15 cellular contexts compared by ENCODE assay signal in genomic region chr5:1346627-1347440, GRCh38. TPM values are rescaled to one million over a fixed set of nuclear protein-coding genes. Genes with fewer than 3 reads are reported as not detected.
DNase-seq lines count a peak whose midpoint lies in the region; ATAC-seq and TF ChIP-seq lines count a peak whose summit lies in the region.
"Had no signal": no experiment of that assay in that cellular context is flagged by ENCODE, and none has a peak within 500 bp of the region (broad histone marks: within the 10 kb centered on the region; RNA-seq: fewer than 3 reads in every experiment).

No MANE protein-coding gene starts in this region.

- intact Hi-C loops in CD8-positive, alpha-beta T cell (cut with DNase I, micrococcal nuclease) = loop anchor here in 1 of 2 experiments (5.0 to 10.0 kb wide), 4 partner anchors 90 to 732 kb away; partner anchors contain the start of genes CEP72 and MRPL36
- intact Hi-C loops in activated T-helper 1 cell treated with anti-CD3 and anti-CD28 coated beads, Interleukin-12 subunit alpha, Interleukin-12 subunit beta, Interleukin-2, Interleukin-4 antibody, amounts not matched to agents 30 ng/mL and 10 ng/mL and 1 ng/mL, durations not matched to agents 14 hours and 24 hours and 36 hours (cut with micrococcal nuclease) = loop anchor here (10.0 kb wide), 1 partner anchor 448 kb away; the partner anchor contains the start of gene MRPL36

- no peaks in the 10 kb centered on the region for H3K27me3 Mint-ChIP-seq in CD8-positive, alpha-beta T cell (ENCODE audit: low read depth)
- no peaks in the 10 kb centered on the region for H3K27me3 Mint-ChIP-seq in activated T-helper 1 cell treated with anti-CD3 and anti-CD28 coated beads, Interleukin-12 subunit alpha, Interleukin-12 subunit beta, Interleukin-2, Interleukin-4 antibody, amounts not matched to agents 30 ng/mL and 10 ng/mL and 1 ng/mL, durations not matched to agents 14 hours and 24 hours and 36 hours (ENCODE audit: insufficient read depth)
- no peaks in the 10 kb centered on the region for H3K27me3 Mint-ChIP-seq in naive B cell

- no peak for DNase-seq in CD8-positive, alpha-beta T cell
- no peak for DNase-seq in activated T-helper 1 cell treated with anti-CD3 and anti-CD28 coated beads, Interleukin-12 subunit alpha, Interleukin-12 subunit beta, Interleukin-2, Interleukin-4 antibody, amounts not matched to agents 30 ng/mL and 10 ng/mL and 1 ng/mL, durations not matched to agents 14 hours and 24 hours and 36 hours (ENCODE audit: low spot score)
- DNase-seq in naive B cell = no peak
- DNase-seq in HCEC 1CT = no peak
- no peak for DNase-seq in HK-2 (ENCODE audit: unreplicated experiment)
- DNase-seq: activated effector memory CD4-positive, alpha-beta T cell treated with Interleukin-2 at 50 U/mL for 16 hours; BE2C; gastrocnemius medialis; NCI-H226; upper lobe of right lung had no signal

- H2AFZ ChIP-seq in ACC112 (ENCODE audit: low read length, unreplicated experiment) = no peak overlapping the region

- CTCF ChIA-PET in CD8-positive, alpha-beta T cell (lab: Charles Lee) = interaction anchor here (1.0 to 2.6 kb wide), 4 partner anchors 33 to 298 kb away, joined by 3 to 11 read pairs (median 4); no protein-coding TSS in a partner anchor

- H3K27ac Mint-ChIP-seq in CD8-positive, alpha-beta T cell = no peak overlapping the region
- H3K27ac Mint-ChIP-seq in activated T-helper 1 cell treated with anti-CD3 and anti-CD28 coated beads, Interleukin-12 subunit alpha, Interleukin-12 subunit beta, Interleukin-2, Interleukin-4 antibody, amounts not matched to agents 30 ng/mL and 10 ng/mL and 1 ng/mL, durations not matched to agents 14 hours and 24 hours and 36 hours = peak overlapping the region; percentile 44
- H3K27ac Mint-ChIP-seq in naive B cell = peak overlapping the region in 3 of 6 donors; percentile 28 to 89 (median 44)

- peaks cover 6% of the 10 kb centered on the region; the same call in 1 of the 2 replicates for H3K36me3 ChIP-seq in ACC112 (ENCODE audit: insufficient read depth, low read length)
- H3K36me3 ChIP-seq in CD8-positive, alpha-beta T cell (ENCODE audit: insufficient read depth, low read length) = peaks cover 5% of the 10 kb centered on the region

- no peak for ATAC-seq in CD8-positive, alpha-beta T cell
- ATAC-seq in naive B cell (ENCODE audit: low read depth in 2 of 2) (no peak), HG02759 (IDR thresholded peaks at IDR 0.05; ENCODE audit: unreplicated experiment) (no peak), HG03571 (IDR thresholded peaks at IDR 0.05; ENCODE audit: unreplicated experiment) (no peak)
- ATAC-seq: gastrocnemius medialis, upper lobe of right lung had no signal

- POLR2A ChIA-PET in CD8-positive, alpha-beta T cell (lab: Charles Lee) = interaction anchor here (1.0 kb wide), 1 partner anchor 39 kb away, joined by 3 read pairs; no protein-coding TSS in a partner anchor

- H3K4me1 ChIP-seq in ACC112 (ENCODE audit: control insufficient read depth, insufficient read depth, low read length, unreplicated experiment) = peaks cover 9% of the 10 kb centered on the region
- H3K4me1 ChIP-seq in CD8-positive, alpha-beta T cell (ENCODE audit: insufficient read depth, low read length) = peaks cover 23% of the 10 kb centered on the region

- H3K79me2 ChIP-seq in ACC112 (ENCODE audit: control insufficient read depth, insufficient read depth, low read length, unreplicated experiment) = peaks cover 29% of the 10 kb centered on the region

- H3K4me3 ChIP-seq in ACC112 (ENCODE audit: low read depth, low read length) = peak overlapping the region; percentile 77; the same call in 1 of the 2 replicates
- H3K4me3 ChIP-seq in CD8-positive, alpha-beta T cell (ENCODE audit: low read depth, low read length) = no peak overlapping the region

- TF ChIP-seq CTCF in CD8-positive, alpha-beta T cell (IDR thresholded peaks at IDR 0.05) = no peak

- no peaks in the 10 kb centered on the region for H3K9me3 Mint-ChIP-seq in CD8-positive, alpha-beta T cell
- H3K9me3 Mint-ChIP-seq in activated T-helper 1 cell treated with anti-CD3 and anti-CD28 coated beads, Interleukin-12 subunit alpha, Interleukin-12 subunit beta, Interleukin-2, Interleukin-4 antibody, amounts not matched to agents 30 ng/mL and 10 ng/mL and 1 ng/mL, durations not matched to agents 14 hours and 24 hours and 36 hours = no peaks in the 10 kb centered on the region
- no peaks in the 10 kb centered on the region for H3K9me3 Mint-ChIP-seq in naive B cell

- H3K9me3 ChIP-seq in CD8-positive, alpha-beta T cell (ENCODE audit: low read length) = no peaks in the 10 kb centered on the region
- H3K9me3 ChIP-seq: BE2C, gastrocnemius medialis, upper lobe of right lung had no signal

- peaks cover 4% of the 10 kb centered on the region; the same call in 1 of the 2 replicates for H3K27me3 ChIP-seq in ACC112 (ENCODE audit: insufficient read depth, low read length)
- no peaks in the 10 kb centered on the region for H3K27me3 ChIP-seq in CD8-positive, alpha-beta T cell (ENCODE audit: insufficient read depth, low read length)
- H3K27me3 ChIP-seq: gastrocnemius medialis, upper lobe of right lung had no signal

- H3K36me3 Mint-ChIP-seq in CD8-positive, alpha-beta T cell = peaks cover 17% of the 10 kb centered on the region
- peaks cover 14% of the 10 kb centered on the region for H3K36me3 Mint-ChIP-seq in activated T-helper 1 cell treated with anti-CD3 and anti-CD28 coated beads, Interleukin-12 subunit alpha, Interleukin-12 subunit beta, Interleukin-2, Interleukin-4 antibody, amounts not matched to agents 30 ng/mL and 10 ng/mL and 1 ng/mL, durations not matched to agents 14 hours and 24 hours and 36 hours (ENCODE audit: low read depth)
- peaks cover 0 to 5% of the 10 kb centered on the region in 2 donors for H3K36me3 Mint-ChIP-seq in naive B cell

- peak overlapping the region; percentile 81 for H3K4me3 Mint-ChIP-seq in CD8-positive, alpha-beta T cell
- peak overlapping the region; percentile 83 for H3K4me3 Mint-ChIP-seq in activated T-helper 1 cell treated with anti-CD3 and anti-CD28 coated beads, Interleukin-12 subunit alpha, Interleukin-12 subunit beta, Interleukin-2, Interleukin-4 antibody, amounts not matched to agents 30 ng/mL and 10 ng/mL and 1 ng/mL, durations not matched to agents 14 hours and 24 hours and 36 hours
- H3K4me3 Mint-ChIP-seq in naive B cell = peak overlapping the region; percentile 53 to 93 (median 85)

- H3K27ac ChIP-seq in ACC112 (ENCODE audit: low read depth, low read length) = no peak overlapping the region
- no peak overlapping the region for H3K27ac ChIP-seq in CD8-positive, alpha-beta T cell (ENCODE audit: low read depth, low read length)
- H3K27ac ChIP-seq: SK-N-MC, upper lobe of right lung had no signal

- H3K4me1 Mint-ChIP-seq in CD8-positive, alpha-beta T cell (ENCODE audit: low read depth) = peaks cover 23% of the 10 kb centered on the region
- peaks cover 20% of the 10 kb centered on the region for H3K4me1 Mint-ChIP-seq in activated T-helper 1 cell treated with anti-CD3 and anti-CD28 coated beads, Interleukin-12 subunit alpha, Interleukin-12 subunit beta, Interleukin-2, Interleukin-4 antibody, amounts not matched to agents 30 ng/mL and 10 ng/mL and 1 ng/mL, durations not matched to agents 14 hours and 24 hours and 36 hours (ENCODE audit: low read depth)
- peaks cover 19 to 29% (median 23%) of the 10 kb centered on the region in 3 donors for H3K4me1 Mint-ChIP-seq in naive B cell

RNA-seq across cellular contexts. Expression of gene CLPTM1L, which starts 1.9 kb away (rescaled TPM):
- 10 to 100 TPM; 56.8 to 58.9 TPM for total RNA-seq in CD8-positive, alpha-beta T cell
- total RNA-seq in activated T-helper 1 cell treated with anti-CD3 and anti-CD28 coated beads, Interleukin-12 subunit alpha, Interleukin-12 subunit beta, Interleukin-2, Interleukin-4 antibody, amounts not matched to agents 30 ng/mL and 10 ng/mL and 1 ng/mL, durations not matched to agents 14 hours and 24 hours and 36 hours = 132 and 133 TPM in 2 replicates
- 10 to 100 TPM; 24.5 to 65.2 (median 41.4) TPM for polyA plus RNA-seq in naive B cell (ENCODE audit: low read depth in 6 of 6)

RNA-seq across cellular contexts. Expression of gene TERT, which starts 52.0 kb away (rescaled TPM):
- under 1 TPM in 1 of 2 experiments, not detected in 1; 0.08 TPM for total RNA-seq in CD8-positive, alpha-beta T cell
- total RNA-seq in activated T-helper 1 cell treated with anti-CD3 and anti-CD28 coated beads, Interleukin-12 subunit alpha, Interleukin-12 subunit beta, Interleukin-2, Interleukin-4 antibody, amounts not matched to agents 30 ng/mL and 10 ng/mL and 1 ng/mL, durations not matched to agents 14 hours and 24 hours and 36 hours = 12.3 and 12.5 TPM in 2 replicates
- polyA plus RNA-seq in naive B cell (ENCODE audit: low read depth in 6 of 6) = not detected
- total RNA-seq: gastrocnemius medialis, mesenteric fat pad, upper lobe of right lung had no signal

Comparison
In these comparisons a context has a peak if more than half of its experiments do, and no peak if none do; other contexts are left out.
1. RNA of gene TERT, which starts 52.0 kb away (total RNA-seq): 12.3 to 12.5 TPM in activated T-helper 1 cell treated with anti-CD3 and anti-CD28 coated beads, Interleukin-12 subunit alpha, Interleukin-12 subunit beta, Interleukin-2, Interleukin-4 antibody, amounts not matched to agents 30 ng/mL and 10 ng/mL and 1 ng/mL, durations not matched to agents 14 hours and 24 hours and 36 hours; 0.08 TPM in CD8-positive, alpha-beta T cell; every median in the first group is over 10 times any median in the second.
2. Peak in every context shown above with its lines, with median percentiles within 50 percentile points of each other: H3K4me3 Mint-ChIP-seq.